ENCODE assay signal across 16 cellular contexts in the genomic region with DNA sequence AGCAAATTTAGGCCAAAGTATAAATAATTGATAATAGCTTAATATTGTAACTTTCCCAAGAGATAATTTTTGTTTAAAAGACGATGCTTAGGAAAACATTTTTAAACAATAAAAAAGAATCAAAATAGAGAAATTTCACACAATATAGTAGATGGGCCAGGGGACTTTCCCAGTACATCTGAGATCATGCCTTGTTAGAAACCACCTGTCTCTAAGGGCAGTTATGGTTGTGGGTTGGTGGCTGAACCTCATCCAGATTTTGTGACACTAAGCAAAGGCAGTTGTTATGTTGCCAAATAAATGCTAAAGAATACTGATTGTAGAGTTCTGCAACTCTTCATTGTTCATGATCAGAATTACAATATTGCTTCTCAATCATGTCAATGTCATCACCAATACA.
DNase-seq lines count a peak whose midpoint lies in the region; ATAC-seq and TF ChIP-seq lines count a peak whose summit lies in the region.
"Had no signal": no experiment of that assay in that cellular context is flagged by ENCODE, and none has a peak within 500 bp of the region (broad histone marks: within the 10 kb centered on the region; RNA-seq: fewer than 3 reads in every experiment).

No MANE protein-coding gene starts in this region.

- no peak overlapping the region for H3K4me3 ChIP-seq in upper lobe of left lung
- H3K4me3 ChIP-seq in MG63 = no peak overlapping the region
- H3K4me3 ChIP-seq: body of pancreas, esophagus muscularis mucosa, prostate gland, thoracic aorta had no signal

- no peak for TF ChIP-seq EP300 in upper lobe of left lung (IDR thresholded peaks at IDR 0.05)

- no peaks in the 10 kb centered on the region for H3K27me3 ChIP-seq in upper lobe of left lung
- no peaks in the 10 kb centered on the region for H3K27me3 ChIP-seq in MG63
- H3K27me3 ChIP-seq: body of pancreas, esophagus muscularis mucosa had no signal

- H3K27ac ChIP-seq in upper lobe of left lung = no peak overlapping the region
- H3K27ac ChIP-seq: body of pancreas, esophagus muscularis mucosa, prostate gland, thoracic aorta had no signal

- no peak for TF ChIP-seq CTCF in upper lobe of left lung (IDR thresholded peaks at IDR 0.05)

- no peaks in the 10 kb centered on the region for H3K9me3 Mint-ChIP-seq in activated naive CD8-positive, alpha-beta T cell treated with anti-CD3 and anti-CD28 coated beads for 36 hours

- H3K27ac Mint-ChIP-seq in activated naive CD8-positive, alpha-beta T cell treated with anti-CD3 and anti-CD28 coated beads for 36 hours = no peak overlapping the region
- H3K27ac Mint-ChIP-seq: naive thymus-derived CD8-positive, alpha-beta T cell had no signal

- H3K4me1 ChIP-seq in upper lobe of left lung = peaks cover 0 to 3% (median 0%) of the 10 kb centered on the region in 4 donors
- H3K4me1 ChIP-seq: body of pancreas, esophagus muscularis mucosa, prostate gland had no signal

- H3K36me3 ChIP-seq in upper lobe of left lung (no peaks in the 10 kb centered on the region), MG63 (no peaks in the 10 kb centered on the region)
- H3K36me3 ChIP-seq: esophagus muscularis mucosa, prostate gland, thoracic aorta had no signal

- H3K4me1 Mint-ChIP-seq in activated naive CD8-positive, alpha-beta T cell treated with anti-CD3 and anti-CD28 coated beads for 36 hours = no peaks in the 10 kb centered on the region
- H3K4me1 Mint-ChIP-seq: naive thymus-derived CD8-positive, alpha-beta T cell had no signal

- no peaks in the 10 kb centered on the region for H3K36me3 Mint-ChIP-seq in activated naive CD8-positive, alpha-beta T cell treated with anti-CD3 and anti-CD28 coated beads for 36 hours
- H3K36me3 Mint-ChIP-seq: naive thymus-derived CD8-positive, alpha-beta T cell had no signal

- WGBS in upper lobe of left lung, 2 donors = 88 to 94% methylated on average over 1 of the region's 1 CpG

- H3K9me3 ChIP-seq in upper lobe of left lung (no peaks in the 10 kb centered on the region), MG63 (no peaks in the 10 kb centered on the region)
- H3K9me3 ChIP-seq: body of pancreas, esophagus muscularis mucosa, prostate gland, thoracic aorta had no signal

- peak; percentile 8 for DNase-seq in NAMALWA (ENCODE audit: low spot score)
- DNase-seq in NCI-H345 (lab: John Stamatoyannopoulos, UW) = no peak
- no peak for DNase-seq in upper lobe of left lung
- DNase-seq in activated naive CD8-positive, alpha-beta T cell treated with anti-CD3 and anti-CD28 coated beads for 36 hours = no peak
- DNase-seq in MG63 = no peak
- DNase-seq: activated naive CD4-positive, alpha-beta T cell treated with Interleukin-2 at 50 U/mL for 16 hours; body of pancreas; naive thymus-derived CD8-positive, alpha-beta T cell; NCI-H1092; NCI-H226 had no signal

- no peaks in the 10 kb centered on the region for H3K27me3 Mint-ChIP-seq in activated naive CD8-positive, alpha-beta T cell treated with anti-CD3 and anti-CD28 coated beads for 36 hours

- ATAC-seq in GM18502 (IDR thresholded peaks at IDR 0.05; ENCODE audit: poor library complexity, unreplicated experiment) = peak; percentile 84
- ATAC-seq in GM19463 (IDR thresholded peaks at IDR 0.05; ENCODE audit: unreplicated experiment) = peak; percentile 89
- peak; percentile 81 for ATAC-seq in HG02938 (IDR thresholded peaks at IDR 0.05; ENCODE audit: unreplicated experiment)
- ATAC-seq in upper lobe of left lung (ENCODE audit: low FRiP score in 2 of 2) = no peak
- ATAC-seq: body of pancreas; naive thymus-derived CD8-positive, alpha-beta T cell had no signal

- no peak overlapping the region for H3K4me3 Mint-ChIP-seq in activated naive CD8-positive, alpha-beta T cell treated with anti-CD3 and anti-CD28 coated beads for 36 hours
- H3K4me3 Mint-ChIP-seq: naive thymus-derived CD8-positive, alpha-beta T cell had no signal

- TF ChIP-seq POLR2A in upper lobe of left lung (IDR thresholded peaks at IDR 0.05) = no peak

Comparison
In these comparisons a context has a peak if more than half of its experiments do, and no peak if none do; other contexts are left out.
1. ATAC-seq: peak in GM18502 (single experiment), GM19463 (single experiment) and HG02938 (single experiment); none in upper lobe of left lung (0 of 2).